ENCODE assay signal across 15 cellular contexts in genomic region chr3:44342191-44342790, GRCh38. TPM values are rescaled to one million over a fixed set of nuclear protein-coding genes. Genes with fewer than 3 reads are reported as not detected.
A peak's percentile ranks its signal among the peaks of the same experiment; 100 is the strongest.
DNase-seq lines count a peak whose midpoint lies in the region; ATAC-seq and TF ChIP-seq lines count a peak whose summit lies in the region.
"Had no signal": no experiment of that assay in that cellular context is flagged by ENCODE, and none has a peak within 500 bp of the region (broad histone marks: within the 10 kb centered on the region; RNA-seq: fewer than 3 reads in every experiment).

No MANE protein-coding gene starts in this region.

- H3K4me1 ChIP-seq in skeletal muscle satellite cell (ENCODE audit: control insufficient read depth, insufficient read depth, low read length): peaks cover 21% of the 10 kb centered on the region

- H3K4me3 ChIP-seq in foreskin fibroblast (ENCODE audit: low read depth in 1 of 2, low read length in 2 of 2) (no peak overlapping the region), skeletal muscle satellite cell (ENCODE audit: low read length) (no peak overlapping the region), lower leg skin (ENCODE audit: low read depth, poor library complexity, severe bottlenecking) (no peak overlapping the region)
- H3K4me3 ChIP-seq: gastrocnemius medialis, pancreas had no signal

- H3K4me2 ChIP-seq in skeletal muscle satellite cell (ENCODE audit: low read length): peak overlapping the region; percentile 35

- TF ChIP-seq CTCF in foreskin fibroblast (IDR thresholded peaks at IDR 0.05; ENCODE audit: low read depth, low read length) (no peak), lower leg skin (IDR thresholded peaks at IDR 0.05) (no peak)

- H3K9ac ChIP-seq in skeletal muscle satellite cell (ENCODE audit: low read depth, low read length): no peak overlapping the region

- H3K27me3 ChIP-seq in skeletal muscle satellite cell (ENCODE audit: control insufficient read depth, insufficient read depth, low read length): no peaks in the 10 kb centered on the region
- H3K27me3 ChIP-seq: gastrocnemius medialis, pancreas had no signal

- intact Hi-C loops in lower leg skin (cut with DNase I; ENCODE audit: low total_unique reads): no loop called here

- H3K9me3 ChIP-seq in skeletal muscle satellite cell (replicated peaks; ENCODE audit: low read length): no peaks in the 10 kb centered on the region
- H3K9me3 ChIP-seq: gastrocnemius medialis, pancreas had no signal

- DNase-seq in ELR (ENCODE audit: low read depth) (peak; percentile 56), amniotic epithelial cell (ENCODE audit: low read depth) (peak; percentile 74), foreskin fibroblast (peak; percentile 40 to 74), lower leg skin (ENCODE audit: low spot score in 2 of 2) (no peak)
- DNase-seq: central memory CD4-positive, alpha-beta T cell; gastrocnemius medialis; H7; pancreas; stimulated activated CD4-positive, alpha-beta T cell treated with anti-CD3 and anti-CD28 coated beads, Interleukin-2, amount 100 ng/mL, for 48 hours; stimulated activated naive CD8-positive, alpha-beta T cell treated with anti-CD3 and anti-CD28 coated beads, Interleukin-15, amount 100 ng/mL, for 72 hours; SW 1271 had no signal

- ATAC-seq in GM21526 (IDR thresholded peaks at IDR 0.05; ENCODE audit: low FRiP score, unreplicated experiment) (no peak), GM21717 (IDR thresholded peaks at IDR 0.05; ENCODE audit: unreplicated experiment) (no peak), GM19328 (IDR thresholded peaks at IDR 0.05; ENCODE audit: unreplicated experiment) (no peak)
- ATAC-seq: gastrocnemius medialis; pancreas; stimulated activated naive CD8-positive, alpha-beta T cell treated with anti-CD3 and anti-CD28 coated beads, Interleukin-15, amount 100 ng/mL, for 72 hours had no signal

- 39 to 40% methylated on average over 1 of the region's 1 CpG for WGBS in lower leg skin, 2 donors

- TF ChIP-seq POLR2A in lower leg skin (IDR thresholded peaks at IDR 0.05): no peak

- no peaks in the 10 kb centered on the region for H3K36me3 ChIP-seq in skeletal muscle satellite cell (ENCODE audit: insufficient read depth, low read length)
- H3K36me3 ChIP-seq: gastrocnemius medialis, pancreas had no signal

RNA-seq across cellular contexts. Expression of gene TCAIM, which starts 3.7 kb away (rescaled TPM):
- total RNA-seq in skeletal muscle satellite cell (2012; rRNA removed): 19.0 and 23.3 TPM in 2 replicates
- 10 to 100 TPM; 16.6 to 20.0 (median 18.5) TPM for total RNA-seq in lower leg skin

Comparison
In these comparisons a context has a peak if more than half of its experiments do, and no peak if none do; other contexts are left out.
1. DNase-seq: peak in ELR (single experiment), amniotic epithelial cell (single experiment) and foreskin fibroblast (2 of 2); none in lower leg skin (0 of 2).